Comparison of ENCODE assay signal across 1 cellular context in the genomic region with DNA sequence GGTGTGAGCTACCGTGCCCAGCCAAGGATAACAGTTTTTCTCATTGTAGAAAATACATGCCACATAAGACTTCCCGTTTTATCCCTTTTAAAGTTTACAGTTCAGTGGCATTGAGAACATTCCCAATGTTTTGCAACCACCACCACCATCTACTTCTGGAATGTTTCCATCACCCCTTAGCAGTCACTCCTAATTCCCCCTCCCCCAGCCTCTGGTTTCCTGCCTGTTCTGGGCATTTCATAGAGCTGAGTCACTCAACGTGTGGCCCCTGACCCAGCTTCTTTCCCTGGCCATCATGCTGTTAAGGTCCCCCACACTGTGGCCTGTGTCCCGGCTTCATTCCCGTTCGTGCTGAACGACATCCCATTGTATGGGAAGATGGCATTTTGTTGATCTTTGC.
A peak's percentile ranks its signal among the peaks of the same experiment; 100 is the strongest.
TF ChIP-seq lines count a peak whose summit lies in the region.

No MANE protein-coding gene starts in this region.

TF ChIP-seq in HepG2, 621 proteins besides CTCF, POLR2A, EP300 and RAD21:
- TF ChIP-seq, protein P1, sequence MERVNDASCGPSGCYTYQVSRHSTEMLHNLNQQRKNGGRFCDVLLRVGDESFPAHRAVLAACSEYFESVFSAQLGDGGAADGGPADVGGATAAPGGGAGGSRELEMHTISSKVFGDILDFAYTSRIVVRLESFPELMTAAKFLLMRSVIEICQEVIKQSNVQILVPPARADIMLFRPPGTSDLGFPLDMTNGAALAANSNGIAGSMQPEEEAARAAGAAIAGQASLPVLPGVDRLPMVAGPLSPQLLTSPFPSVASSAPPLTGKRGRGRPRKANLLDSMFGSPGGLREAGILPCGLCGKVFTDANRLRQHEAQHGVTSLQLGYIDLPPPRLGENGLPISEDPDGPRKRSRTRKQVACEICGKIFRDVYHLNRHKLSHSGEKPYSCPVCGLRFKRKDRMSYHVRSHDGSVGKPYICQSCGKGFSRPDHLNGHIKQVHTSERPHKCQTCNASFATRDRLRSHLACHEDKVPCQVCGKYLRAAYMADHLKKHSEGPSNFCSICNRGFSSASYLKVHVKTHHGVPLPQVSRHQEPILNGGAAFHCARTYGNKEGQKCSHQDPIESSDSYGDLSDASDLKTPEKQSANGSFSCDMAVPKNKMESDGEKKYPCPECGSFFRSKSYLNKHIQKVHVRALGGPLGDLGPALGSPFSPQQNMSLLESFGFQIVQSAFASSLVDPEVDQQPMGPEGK (CRISPR knock-in tag; IDR thresholded peaks at IDR 0.05) = no peak
- TF ChIP-seq CEBPB (IDR thresholded peaks at IDR 0.05; ENCODE audit: borderline replicate concordance, low read depth, low read length) (peak; percentile 19; the same call in 1 of the 2 replicates), KLF16 (CRISPR knock-in tag; IDR thresholded peaks at IDR 0.05) (no peak), FOSL2 (CRISPR knock-in tag; IDR thresholded peaks at IDR 0.05) (peak; percentile 80), RCOR2 (CRISPR knock-in tag; IDR thresholded peaks at IDR 0.05) (no peak), ZNF256 (CRISPR knock-in tag; conservative IDR thresholded peaks at IDR 0.05) (no peak), ZNF883 (CRISPR knock-in tag; IDR thresholded peaks at IDR 0.05; ENCODE audit: not compliant biosample characterization) (no peak), RXRB (CRISPR knock-in tag; IDR thresholded peaks at IDR 0.05; ENCODE audit: borderline replicate concordance) (no peak), MTA3 (CRISPR knock-in tag; IDR thresholded peaks at IDR 0.05) (no peak), SETDB1 (CRISPR knock-in tag; IDR thresholded peaks at IDR 0.05; ENCODE audit: borderline replicate concordance) (no peak), FOXA1 (IDR thresholded peaks at IDR 0.05) (no peak), FOXA1 (CRISPR knock-in tag; IDR thresholded peaks at IDR 0.05) (no peak), NONO (IDR thresholded peaks at IDR 0.05) (no peak), NONO (CRISPR knock-in tag; conservative IDR thresholded peaks at IDR 0.05) (no peak), ZMYM2 (CRISPR knock-in tag; IDR thresholded peaks at IDR 0.05) (no peak), NPAS2 (CRISPR knock-in tag; IDR thresholded peaks at IDR 0.05; ENCODE audit: borderline replicate concordance) (no peak), ZMYM4 (CRISPR knock-in tag; IDR thresholded peaks at IDR 0.05) (no peak)
- TF ChIP-seq, protein P2, sequence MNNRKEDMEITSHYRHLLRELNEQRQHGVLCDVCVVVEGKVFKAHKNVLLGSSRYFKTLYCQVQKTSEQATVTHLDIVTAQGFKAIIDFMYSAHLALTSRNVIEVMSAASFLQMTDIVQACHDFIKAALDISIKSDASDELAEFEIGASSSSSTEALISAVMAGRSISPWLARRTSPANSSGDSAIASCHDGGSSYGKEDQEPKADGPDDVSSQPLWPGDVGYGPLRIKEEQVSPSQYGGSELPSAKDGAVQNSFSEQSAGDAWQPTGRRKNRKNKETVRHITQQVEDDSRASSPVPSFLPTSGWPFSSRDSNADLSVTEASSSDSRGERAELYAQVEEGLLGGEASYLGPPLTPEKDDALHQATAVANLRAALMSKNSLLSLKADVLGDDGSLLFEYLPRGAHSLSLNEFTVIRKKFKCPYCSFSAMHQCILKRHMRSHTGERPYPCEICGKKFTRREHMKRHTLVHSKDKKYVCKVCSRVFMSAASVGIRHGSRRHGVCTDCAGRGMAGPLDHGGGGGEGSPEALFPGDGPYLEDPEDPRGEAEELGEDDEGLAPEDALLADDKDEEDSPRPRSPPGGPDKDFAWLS (CRISPR knock-in tag; IDR thresholded peaks at IDR 0.05; ENCODE audit: borderline replicate concordance) = no peak
- TF ChIP-seq, protein P3, sequence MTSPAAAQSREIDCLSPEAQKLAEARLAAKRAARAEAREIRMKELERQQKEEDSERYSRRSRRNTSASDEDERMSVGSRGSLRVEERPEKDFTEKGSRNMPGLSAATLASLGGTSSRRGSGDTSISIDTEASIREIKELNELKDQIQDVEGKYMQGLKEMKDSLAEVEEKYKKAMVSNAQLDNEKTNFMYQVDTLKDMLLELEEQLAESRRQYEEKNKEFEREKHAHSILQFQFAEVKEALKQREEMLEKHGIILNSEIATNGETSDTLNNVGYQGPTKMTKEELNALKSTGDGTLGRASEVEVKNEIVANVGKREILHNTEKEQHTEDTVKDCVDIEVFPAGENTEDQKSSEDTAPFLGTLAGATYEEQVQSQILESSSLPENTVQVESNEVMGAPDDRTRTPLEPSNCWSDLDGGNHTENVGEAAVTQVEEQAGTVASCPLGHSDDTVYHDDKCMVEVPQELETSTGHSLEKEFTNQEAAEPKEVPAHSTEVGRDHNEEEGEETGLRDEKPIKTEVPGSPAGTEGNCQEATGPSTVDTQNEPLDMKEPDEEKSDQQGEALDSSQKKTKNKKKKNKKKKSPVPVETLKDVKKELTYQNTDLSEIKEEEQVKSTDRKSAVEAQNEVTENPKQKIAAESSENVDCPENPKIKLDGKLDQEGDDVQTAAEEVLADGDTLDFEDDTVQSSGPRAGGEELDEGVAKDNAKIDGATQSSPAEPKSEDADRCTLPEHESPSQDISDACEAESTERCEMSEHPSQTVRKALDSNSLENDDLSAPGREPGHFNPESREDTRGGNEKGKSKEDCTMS (CRISPR knock-in tag; conservative IDR thresholded peaks at IDR 0.05) = no peak
- TF ChIP-seq, protein P4, sequence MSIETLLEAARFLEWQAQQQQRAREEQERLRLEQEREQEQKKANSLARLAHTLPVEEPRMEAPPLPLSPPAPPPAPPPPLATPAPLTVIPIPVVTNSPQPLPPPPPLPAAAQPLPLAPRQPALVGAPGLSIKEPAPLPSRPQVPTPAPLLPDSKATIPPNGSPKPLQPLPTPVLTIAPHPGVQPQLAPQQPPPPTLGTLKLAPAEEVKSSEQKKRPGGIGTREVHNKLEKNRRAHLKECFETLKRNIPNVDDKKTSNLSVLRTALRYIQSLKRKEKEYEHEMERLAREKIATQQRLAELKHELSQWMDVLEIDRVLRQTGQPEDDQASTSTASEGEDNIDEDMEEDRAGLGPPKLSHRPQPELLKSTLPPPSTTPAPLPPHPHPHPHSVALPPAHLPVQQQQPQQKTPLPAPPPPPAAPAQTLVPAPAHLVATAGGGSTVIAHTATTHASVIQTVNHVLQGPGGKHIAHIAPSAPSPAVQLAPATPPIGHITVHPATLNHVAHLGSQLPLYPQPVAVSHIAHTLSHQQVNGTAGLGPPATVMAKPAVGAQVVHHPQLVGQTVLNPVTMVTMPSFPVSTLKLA (IDR thresholded peaks at IDR 0.05) = no peak
- TF ChIP-seq, protein P5, sequence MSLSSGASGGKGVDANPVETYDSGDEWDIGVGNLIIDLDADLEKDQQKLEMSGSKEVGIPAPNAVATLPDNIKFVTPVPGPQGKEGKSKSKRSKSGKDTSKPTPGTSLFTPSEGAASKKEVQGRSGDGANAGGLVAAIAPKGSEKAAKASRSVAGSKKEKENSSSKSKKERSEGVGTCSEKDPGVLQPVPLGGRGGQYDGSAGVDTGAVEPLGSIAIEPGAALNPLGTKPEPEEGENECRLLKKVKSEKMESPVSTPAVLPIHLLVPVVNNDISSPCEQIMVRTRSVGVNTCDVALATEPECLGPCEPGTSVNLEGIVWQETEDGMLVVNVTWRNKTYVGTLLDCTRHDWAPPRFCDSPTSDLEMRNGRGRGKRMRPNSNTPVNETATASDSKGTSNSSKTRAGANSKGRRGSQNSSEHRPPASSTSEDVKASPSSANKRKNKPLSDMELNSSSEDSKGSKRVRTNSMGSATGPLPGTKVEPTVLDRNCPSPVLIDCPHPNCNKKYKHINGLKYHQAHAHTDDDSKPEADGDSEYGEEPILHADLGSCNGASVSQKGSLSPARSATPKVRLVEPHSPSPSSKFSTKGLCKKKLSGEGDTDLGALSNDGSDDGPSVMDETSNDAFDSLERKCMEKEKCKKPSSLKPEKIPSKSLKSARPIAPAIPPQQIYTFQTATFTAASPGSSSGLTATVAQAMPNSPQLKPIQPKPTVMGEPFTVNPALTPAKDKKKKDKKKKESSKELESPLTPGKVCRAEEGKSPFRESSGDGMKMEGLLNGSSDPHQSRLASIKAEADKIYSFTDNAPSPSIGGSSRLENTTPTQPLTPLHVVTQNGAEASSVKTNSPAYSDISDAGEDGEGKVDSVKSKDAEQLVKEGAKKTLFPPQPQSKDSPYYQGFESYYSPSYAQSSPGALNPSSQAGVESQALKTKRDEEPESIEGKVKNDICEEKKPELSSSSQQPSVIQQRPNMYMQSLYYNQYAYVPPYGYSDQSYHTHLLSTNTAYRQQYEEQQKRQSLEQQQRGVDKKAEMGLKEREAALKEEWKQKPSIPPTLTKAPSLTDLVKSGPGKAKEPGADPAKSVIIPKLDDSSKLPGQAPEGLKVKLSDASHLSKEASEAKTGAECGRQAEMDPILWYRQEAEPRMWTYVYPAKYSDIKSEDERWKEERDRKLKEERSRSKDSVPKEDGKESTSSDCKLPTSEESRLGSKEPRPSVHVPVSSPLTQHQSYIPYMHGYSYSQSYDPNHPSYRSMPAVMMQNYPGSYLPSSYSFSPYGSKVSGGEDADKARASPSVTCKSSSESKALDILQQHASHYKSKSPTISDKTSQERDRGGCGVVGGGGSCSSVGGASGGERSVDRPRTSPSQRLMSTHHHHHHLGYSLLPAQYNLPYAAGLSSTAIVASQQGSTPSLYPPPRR (CRISPR knock-in tag; IDR thresholded peaks at IDR 0.05; ENCODE audit: borderline replicate concordance) = no peak
- TF ChIP-seq, protein P6, sequence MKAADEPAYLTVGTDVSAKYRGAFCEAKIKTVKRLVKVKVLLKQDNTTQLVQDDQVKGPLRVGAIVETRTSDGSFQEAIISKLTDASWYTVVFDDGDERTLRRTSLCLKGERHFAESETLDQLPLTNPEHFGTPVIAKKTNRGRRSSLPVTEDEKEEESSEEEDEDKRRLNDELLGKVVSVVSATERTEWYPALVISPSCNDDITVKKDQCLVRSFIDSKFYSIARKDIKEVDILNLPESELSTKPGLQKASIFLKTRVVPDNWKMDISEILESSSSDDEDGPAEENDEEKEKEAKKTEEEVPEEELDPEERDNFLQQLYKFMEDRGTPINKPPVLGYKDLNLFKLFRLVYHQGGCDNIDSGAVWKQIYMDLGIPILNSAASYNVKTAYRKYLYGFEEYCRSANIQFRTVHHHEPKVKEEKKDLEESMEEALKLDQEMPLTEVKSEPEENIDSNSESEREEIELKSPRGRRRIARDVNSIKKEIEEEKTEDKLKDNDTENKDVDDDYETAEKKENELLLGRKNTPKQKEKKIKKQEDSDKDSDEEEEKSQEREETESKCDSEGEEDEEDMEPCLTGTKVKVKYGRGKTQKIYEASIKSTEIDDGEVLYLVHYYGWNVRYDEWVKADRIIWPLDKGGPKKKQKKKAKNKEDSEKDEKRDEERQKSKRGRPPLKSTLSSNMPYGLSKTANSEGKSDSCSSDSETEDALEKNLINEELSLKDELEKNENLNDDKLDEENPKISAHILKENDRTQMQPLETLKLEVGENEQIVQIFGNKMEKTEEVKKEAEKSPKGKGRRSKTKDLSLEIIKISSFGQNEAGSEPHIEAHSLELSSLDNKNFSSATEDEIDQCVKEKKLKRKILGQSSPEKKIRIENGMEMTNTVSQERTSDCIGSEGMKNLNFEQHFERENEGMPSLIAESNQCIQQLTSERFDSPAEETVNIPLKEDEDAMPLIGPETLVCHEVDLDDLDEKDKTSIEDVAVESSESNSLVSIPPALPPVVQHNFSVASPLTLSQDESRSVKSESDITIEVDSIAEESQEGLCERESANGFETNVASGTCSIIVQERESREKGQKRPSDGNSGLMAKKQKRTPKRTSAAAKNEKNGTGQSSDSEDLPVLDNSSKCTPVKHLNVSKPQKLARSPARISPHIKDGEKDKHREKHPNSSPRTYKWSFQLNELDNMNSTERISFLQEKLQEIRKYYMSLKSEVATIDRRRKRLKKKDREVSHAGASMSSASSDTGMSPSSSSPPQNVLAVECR (CRISPR knock-in tag; IDR thresholded peaks at IDR 0.05; ENCODE audit: borderline replicate concordance) = no peak
- TF ChIP-seq, protein P7, sequence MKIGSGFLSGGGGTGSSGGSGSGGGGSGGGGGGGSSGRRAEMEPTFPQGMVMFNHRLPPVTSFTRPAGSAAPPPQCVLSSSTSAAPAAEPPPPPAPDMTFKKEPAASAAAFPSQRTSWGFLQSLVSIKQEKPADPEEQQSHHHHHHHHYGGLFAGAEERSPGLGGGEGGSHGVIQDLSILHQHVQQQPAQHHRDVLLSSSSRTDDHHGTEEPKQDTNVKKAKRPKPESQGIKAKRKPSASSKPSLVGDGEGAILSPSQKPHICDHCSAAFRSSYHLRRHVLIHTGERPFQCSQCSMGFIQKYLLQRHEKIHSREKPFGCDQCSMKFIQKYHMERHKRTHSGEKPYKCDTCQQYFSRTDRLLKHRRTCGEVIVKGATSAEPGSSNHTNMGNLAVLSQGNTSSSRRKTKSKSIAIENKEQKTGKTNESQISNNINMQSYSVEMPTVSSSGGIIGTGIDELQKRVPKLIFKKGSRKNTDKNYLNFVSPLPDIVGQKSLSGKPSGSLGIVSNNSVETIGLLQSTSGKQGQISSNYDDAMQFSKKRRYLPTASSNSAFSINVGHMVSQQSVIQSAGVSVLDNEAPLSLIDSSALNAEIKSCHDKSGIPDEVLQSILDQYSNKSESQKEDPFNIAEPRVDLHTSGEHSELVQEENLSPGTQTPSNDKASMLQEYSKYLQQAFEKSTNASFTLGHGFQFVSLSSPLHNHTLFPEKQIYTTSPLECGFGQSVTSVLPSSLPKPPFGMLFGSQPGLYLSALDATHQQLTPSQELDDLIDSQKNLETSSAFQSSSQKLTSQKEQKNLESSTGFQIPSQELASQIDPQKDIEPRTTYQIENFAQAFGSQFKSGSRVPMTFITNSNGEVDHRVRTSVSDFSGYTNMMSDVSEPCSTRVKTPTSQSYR (CRISPR knock-in tag; IDR thresholded peaks at IDR 0.05; ENCODE audit: borderline replicate concordance) = peak; percentile 21; the same call in 1 of the 2 replicates
TF ChIP-seq in HepG2: peak in this region for 3.
